In the genomic region with DNA sequence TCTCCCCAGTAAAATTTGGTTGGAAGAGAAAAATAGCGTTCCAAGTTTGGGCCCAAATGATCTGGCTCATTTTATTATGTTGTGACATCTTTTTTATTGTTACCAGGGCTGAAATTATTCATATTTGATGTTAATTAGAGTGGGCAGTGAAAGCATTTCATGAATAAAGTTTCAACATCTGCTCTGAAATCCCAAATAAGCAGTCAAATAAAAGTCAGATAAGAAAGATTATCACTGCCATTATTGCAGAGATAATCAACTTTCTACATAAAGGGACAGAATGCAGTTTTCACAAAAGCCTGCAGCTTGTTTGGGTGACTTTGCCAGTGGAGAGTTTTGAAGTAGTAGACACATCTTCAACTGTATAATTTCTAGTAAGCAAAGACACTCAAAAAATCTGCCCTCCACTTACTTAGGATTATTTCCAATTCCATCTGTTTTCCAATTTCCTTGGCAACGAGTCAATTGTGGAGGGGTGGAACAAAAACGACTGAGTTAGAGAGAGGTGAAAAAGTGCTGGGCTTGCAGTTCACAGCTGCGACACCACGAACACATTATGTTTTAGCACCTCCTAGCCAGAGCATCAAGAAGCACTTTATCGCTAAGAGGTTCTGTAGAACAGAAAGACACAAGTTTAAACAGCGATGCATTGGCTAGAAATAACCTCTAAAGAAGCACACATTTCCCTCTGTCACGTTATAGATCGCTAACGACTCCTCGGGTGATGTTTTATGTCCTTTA, we compare ENCODE assay signal across 20 cellular contexts.
"Had no signal": no experiment of that assay in that cellular context is flagged by ENCODE, and none has a peak within 500 bp of the region (broad histone marks: within the 10 kb centered on the region; RNA-seq: fewer than 3 reads in every experiment).

No MANE protein-coding gene starts in this region.

- H3K4me1 ChIP-seq: foreskin keratinocyte had no signal

- DNase-seq: activated CD4-positive, alpha-beta memory T cell treated with anti-CD3 and anti-CD28 coated beads, Interleukin-2, amount 10 ng/mL, durations not matched to agents 7 days and 5 days; activated CD4-positive, alpha-beta T cell treated with anti-CD3 and anti-CD28 coated beads, Interleukin-2, amount 10 ng/mL, durations not matched to agents 24 days and 14 days; activated effector memory CD4-positive, alpha-beta T cell treated with Interleukin-2 at 50 U/mL for 16 hours; activated naive CD4-positive, alpha-beta T cell treated with anti-CD3 and anti-CD28 coated beads for 36 hours; activated naive CD8-positive, alpha-beta T cell treated with anti-CD3 and anti-CD28 coated beads, Interleukin-2, amount 10 ng/mL, durations not matched to agents 7 days and 5 days; activated T-cell treated with anti-CD3 and anti-CD28 coated beads, Interleukin-2, amount 50 U/mL, for 72 hours; amygdala; effector CD8-positive, alpha-beta T cell; foreskin keratinocyte; left lung; naive thymus-derived CD4-positive, alpha-beta T cell; retina; stimulated activated CD4-positive, alpha-beta T cell treated with anti-CD3 and anti-CD28 coated beads, Interleukin-2, amount 100 ng/mL, for 48 hours; stimulated activated CD8-positive, alpha-beta memory T cell treated with anti-CD3 and anti-CD28 coated beads, Interleukin-4, amount 100 ng/mL, for 48 hours; stimulated activated naive B cell treated with anti-CD40 and anti-IgM and Interleukin-4, amounts not matched to agents 10 μg/mL and 1 μg/mL and 100 μg/mL, for 72 hours; transverse colon had no signal

- H3K27me3 ChIP-seq: transverse colon had no signal

- ATAC-seq: activated CD4-positive, CD25-positive, alpha-beta regulatory T cell treated with anti-CD3 and anti-CD28 coated beads, Interleukin-2, amount 50 U/mL, for 24 hours; activated T-cell treated with anti-CD3 and anti-CD28 coated beads, Interleukin-2, amount 50 U/mL, for 72 hours; foreskin keratinocyte; left lung; naive thymus-derived CD4-positive, alpha-beta T cell; stimulated activated naive B cell treated with anti-CD40 and anti-IgM and Interleukin-4, amounts not matched to agents 10 μg/mL and 1 μg/mL and 100 μg/mL, for 72 hours had no signal

- H3K4me3 ChIP-seq: left lung, lung, transverse colon had no signal

- FAIRE-seq: urothelium cell line had no signal

- H3K27ac ChIP-seq: foreskin keratinocyte, left lung, transverse colon, VCaP had no signal

- H3K36me3 ChIP-seq: left lung, transverse colon had no signal

- H3K9me3 ChIP-seq: left lung, transverse colon had no signal
